8 cellular contexts compared by ENCODE assay signal in the genomic region with DNA sequence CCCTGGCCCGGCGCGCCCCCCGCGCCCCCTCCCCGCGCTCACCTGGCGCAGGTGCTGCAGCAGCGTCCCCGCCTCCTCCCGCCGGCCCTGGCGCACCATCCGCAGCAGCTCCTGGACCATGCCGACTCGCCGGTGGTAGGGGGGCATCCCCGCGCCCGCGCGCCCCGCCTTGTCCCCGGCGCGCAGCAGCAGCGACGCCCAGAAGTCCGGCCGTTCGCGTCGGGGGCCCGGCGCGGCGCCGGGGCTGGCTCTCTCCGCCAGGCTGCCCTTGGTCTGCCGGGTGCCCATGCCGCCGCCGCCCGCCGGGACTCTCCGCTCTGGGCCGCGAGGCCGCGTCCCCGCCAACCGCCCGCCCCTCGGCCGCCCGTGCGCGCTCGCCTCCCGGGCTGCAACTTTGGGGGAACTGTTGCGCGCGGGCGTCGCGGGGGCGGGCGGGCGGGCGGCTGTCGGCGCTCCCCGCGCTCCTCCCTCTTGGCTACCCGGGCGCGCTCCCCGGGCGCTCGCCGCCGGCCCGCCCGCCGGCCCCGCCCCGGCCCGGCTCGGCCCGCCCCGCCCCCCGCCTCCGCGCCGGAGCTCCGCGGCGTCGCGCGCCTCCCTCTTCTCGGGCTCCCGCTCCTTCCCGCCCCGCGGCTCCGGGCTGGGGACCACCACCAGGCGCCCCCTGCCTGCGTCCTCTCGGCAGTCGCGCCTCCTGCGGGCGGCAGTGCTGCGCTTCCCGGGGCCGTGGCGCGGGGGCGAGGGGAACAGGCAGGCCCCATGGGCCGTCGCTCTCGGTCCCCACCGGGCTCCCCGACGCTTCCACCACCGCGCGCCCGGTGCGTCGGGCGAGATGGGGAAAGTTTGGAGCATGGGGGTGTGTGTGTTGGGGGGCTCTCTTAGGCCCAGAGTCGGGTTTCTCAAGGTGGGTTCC. TPM values are rescaled to one million over a fixed set of nuclear protein-coding genes. Genes with fewer than 3 reads are reported as not detected.
DNase-seq lines count a peak whose midpoint lies in the region; ATAC-seq, FAIRE-seq and TF ChIP-seq lines count a peak whose summit lies in the region.

A gene with protein sequence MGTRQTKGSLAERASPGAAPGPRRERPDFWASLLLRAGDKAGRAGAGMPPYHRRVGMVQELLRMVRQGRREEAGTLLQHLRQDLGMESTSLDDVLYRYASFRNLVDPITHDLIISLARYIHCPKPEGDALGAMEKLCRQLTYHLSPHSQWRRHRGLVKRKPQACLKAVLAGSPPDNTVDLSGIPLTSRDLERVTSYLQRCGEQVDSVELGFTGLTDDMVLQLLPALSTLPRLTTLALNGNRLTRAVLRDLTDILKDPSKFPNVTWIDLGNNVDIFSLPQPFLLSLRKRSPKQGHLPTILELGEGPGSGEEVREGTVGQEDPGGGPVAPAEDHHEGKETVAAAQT (minus strand): TSS at position 491 of the 910 bp plus-strand sequence. CDS start 203 bp downstream, at position 288.

- peaks cover 25 to 30% (median 25%) of the 10 kb centered on the region in 3 donors for H3K4me1 ChIP-seq in skeletal muscle tissue (ENCODE audit: control insufficient read depth in 3 of 3, insufficient read depth in 3 of 3, low read length in 3 of 3)

- ATAC-seq in HG03039 (IDR thresholded peaks at IDR 0.05; ENCODE audit: unreplicated experiment) (peak; percentile 50), HG02840 (IDR thresholded peaks at IDR 0.05; ENCODE audit: low FRiP score, unreplicated experiment) (no peak)

- peak within 1 kb of the TSS in 1 of 3 donors; percentile 54 for H3K9ac ChIP-seq in skeletal muscle tissue (ENCODE audit: low read depth in 1 of 3, low read length in 3 of 3)

- H3K27me3 ChIP-seq in skeletal muscle tissue (ENCODE audit: control insufficient read depth in 3 of 3, insufficient read depth in 3 of 3, low read length in 3 of 3) = peaks cover 3 to 8% (median 4%) of the 10 kb centered on the region in 3 donors

- H3K4me3 ChIP-seq in astrocyte of the cerebellum (ENCODE audit: low read depth, low read length) (peak within 1 kb of the TSS; percentile 40), iPS-11a (ENCODE audit: low read depth, low read length) (peak within 1 kb of the TSS; percentile 51), skeletal muscle tissue (ENCODE audit: low read length in 3 of 3) (peak within 1 kb of the TSS; percentile 41 to 65 (median 58))

- no peak for TF ChIP-seq CTCF in D721Med (IDR thresholded peaks at IDR 0.05; ENCODE audit: insufficient read depth, missing control alignments)
- no peak for TF ChIP-seq CTCF in astrocyte of the cerebellum (IDR thresholded peaks at IDR 0.05; ENCODE audit: low read depth, low read length, missing control alignments)

- H3K27ac ChIP-seq in skeletal muscle tissue (ENCODE audit: low read depth, low read length) = no peak within 1 kb of the TSS

- DNase-seq in D721Med (ENCODE audit: insufficient read length, low spot score) (peak; percentile 71), SW480 (ENCODE audit: low spot score) (peak; percentile 56), astrocyte of the cerebellum (ENCODE audit: low read depth) (no peak), DMS79 treated with DMSO at 0.1 percent for 48 hours (lab: John Stamatoyannopoulos, UW) (no peak)

- FAIRE-seq in D721Med (lab: Jason Lieb, UNC) = no peak

- H3K9me3 ChIP-seq in skeletal muscle tissue (ENCODE audit: control insufficient read depth in 3 of 3, low read length in 3 of 3) = no peaks in the 10 kb centered on the region

- H3K36me3 ChIP-seq in skeletal muscle tissue (ENCODE audit: control insufficient read depth in 3 of 3, insufficient read depth in 3 of 3, low read length in 3 of 3) = no peaks in the 10 kb centered on the region

- in situ Hi-C loops in astrocyte of the cerebellum (cut with HindIII; ENCODE audit: low sequenced_read_pairs) = no loop called here

RNA-seq across cellular contexts. Expression of the gene that starts here (rescaled TPM):
- total RNA-seq in skeletal muscle tissue = 3.7 TPM

Comparison
In these comparisons a context has a peak if more than half of its experiments do, and no peak if none do; other contexts are left out.
1. DNase-seq: peak in D721Med (single experiment) and SW480 (single experiment); none in astrocyte of the cerebellum (single experiment) and DMS79 treated with DMSO at 0.1 percent for 48 hours (single experiment).
2. Peak in every context shown above with its lines, with median percentiles within 50 percentile points of each other: H3K4me3 ChIP-seq.